20 cellular contexts compared by ENCODE assay signal in the genomic region with DNA sequence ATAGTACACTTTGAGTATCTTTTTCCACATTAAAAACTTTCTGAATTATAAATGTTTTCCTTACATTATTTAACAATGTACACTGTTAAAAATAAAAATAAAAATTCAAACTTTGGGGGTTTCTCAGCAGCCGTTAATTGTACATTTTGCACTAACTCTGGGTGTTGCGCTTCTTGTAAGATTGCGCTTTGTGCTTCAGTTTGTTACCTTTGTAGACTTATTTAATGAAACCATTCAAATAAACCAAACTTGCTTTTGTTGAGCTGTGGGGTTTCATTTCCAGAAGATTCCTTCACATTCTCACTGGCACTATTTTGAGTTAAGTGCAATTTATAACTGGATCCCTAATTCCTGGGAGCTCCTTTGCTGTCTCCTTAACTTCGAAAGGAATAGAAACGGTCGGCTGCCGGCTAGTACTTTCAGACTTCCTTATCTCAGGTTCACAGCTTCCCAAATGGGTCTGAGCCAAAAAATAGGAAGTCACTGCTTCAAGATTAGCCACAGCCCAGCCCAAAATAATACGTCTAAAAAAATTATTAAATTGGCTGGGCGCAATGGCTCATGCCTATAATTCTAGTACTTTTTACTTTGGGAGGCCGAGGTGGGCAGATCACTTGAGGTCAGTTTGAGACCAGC. TPM values are rescaled to one million over a fixed set of nuclear protein-coding genes. Genes with fewer than 3 reads are reported as not detected.
DNase-seq lines count a peak whose midpoint lies in the region; ATAC-seq and TF ChIP-seq lines count a peak whose summit lies in the region.
"Had no signal": no experiment of that assay in that cellular context is flagged by ENCODE, and none has a peak within 500 bp of the region (broad histone marks: within the 10 kb centered on the region; RNA-seq: fewer than 3 reads in every experiment).

No MANE protein-coding gene starts in this region.

- 95 to 97% methylated on average over 6 to 10 of the region's 10 CpGs for WGBS in endodermal cell (ENCODE audit: insufficient coverage in 1 of 2, insufficient read length in 1 of 2), 2 experiments
- WGBS in tibial nerve, 2 donors, result 69 to 76% methylated on average over 10 of the region's 10 CpGs

- TF ChIP-seq CTCF in OCI-LY1 (IDR thresholded peaks at IDR 0.05; ENCODE audit: low read length), result no peak
- TF ChIP-seq CTCF in endodermal cell (conservative IDR thresholded peaks at IDR 0.05), result no peak
- no peak for TF ChIP-seq CTCF in lower lobe of right lung (IDR thresholded peaks at IDR 0.05)
- no peak for TF ChIP-seq CTCF in tibial nerve (IDR thresholded peaks at IDR 0.05)
- no peak for TF ChIP-seq CTCF in coronary artery (IDR thresholded peaks at IDR 0.05)

- TF ChIP-seq POLR2A in tibial nerve (IDR thresholded peaks at IDR 0.05), result no peak

- H3K79me2 ChIP-seq in OCI-LY1 (ENCODE audit: insufficient read depth, low read length), result no peaks in the 10 kb centered on the region

- no peak overlapping the region for H2AFZ ChIP-seq in OCI-LY1 (ENCODE audit: low read length)

- H3K36me3 ChIP-seq in BLaER1 (peaks cover 76% of the 10 kb centered on the region), OCI-LY1 (ENCODE audit: insufficient read depth, low read length) (peaks cover 92% of the 10 kb centered on the region), endodermal cell (ENCODE audit: control insufficient read depth, insufficient read depth, low read length) (peaks cover 95% of the 10 kb centered on the region), lower lobe of right lung (peaks cover 99% of the 10 kb centered on the region), tibial nerve (peaks cover 0 to 97% (median 15%) of the 10 kb centered on the region in 3 donors)

- H3K9me2 ChIP-seq in OCI-LY1 (ENCODE audit: low read depth, low read length), result no peaks in the 10 kb centered on the region

- H3K4me1 ChIP-seq in BLaER1 (peaks cover 95% of the 10 kb centered on the region), OCI-LY1 (ENCODE audit: insufficient read depth, low read length, severe bottlenecking) (peaks cover 21% of the 10 kb centered on the region), endodermal cell (ENCODE audit: control insufficient read depth, insufficient read depth, low read length) (no peaks in the 10 kb centered on the region), lower lobe of right lung (peaks cover 30% of the 10 kb centered on the region), tibial nerve (no peaks in the 10 kb centered on the region)

- no peaks in the 10 kb centered on the region for H3K9me3 Mint-ChIP-seq in endodermal cell
- H3K9me3 Mint-ChIP-seq: activated CD4-positive, alpha-beta memory T cell treated with anti-CD3 and anti-CD28 coated beads, Interleukin-2, amount 10 ng/mL, durations not matched to agents 7 days and 5 days; activated naive CD4-positive, alpha-beta T cell treated with anti-CD3 and anti-CD28 coated beads, Interleukin-2, amount 50 U/mL, for 24 hours; activated T-cell treated with anti-CD3 and anti-CD28 coated beads, Interleukin-2, amount 50 U/mL, for 4 hours; CD4-positive, alpha-beta memory T cell had no signal

- ATAC-seq in lower lobe of right lung (peak in 1 of 2 donors; percentile 49), HG02840 (IDR thresholded peaks at IDR 0.05; ENCODE audit: low FRiP score, unreplicated experiment) (no peak), GM19467 (IDR thresholded peaks at IDR 0.05; ENCODE audit: unreplicated experiment) (no peak)
- ATAC-seq: activated T-cell treated with anti-CD3 and anti-CD28 coated beads, Interleukin-2, amount 50 U/mL, for 4 hours had no signal

- H3K4me3 ChIP-seq in BLaER1, result no peak overlapping the region
- H3K4me3 ChIP-seq in OCI-LY1 (ENCODE audit: low read depth, low read length, poor library complexity, severe bottlenecking), result no peak overlapping the region
- H3K4me3 ChIP-seq in endodermal cell (ENCODE audit: low read length), result no peak overlapping the region
- no peak overlapping the region for H3K4me3 ChIP-seq in lower lobe of right lung
- no peak overlapping the region for H3K4me3 ChIP-seq in tibial nerve
- no peak overlapping the region for H3K4me3 ChIP-seq in coronary artery
- H3K4me3 ChIP-seq: suprapubic skin had no signal

- no peak for TF ChIP-seq EP300 in tibial nerve (IDR thresholded peaks at IDR 0.05)

- intact Hi-C loops in lower lobe of right lung (cut with DNase I), result no loop called here

- peaks cover 90% of the 10 kb centered on the region for H3K36me3 Mint-ChIP-seq in endodermal cell (ENCODE audit: low read depth)

- no peaks in the 10 kb centered on the region for H3K27me3 Mint-ChIP-seq in endodermal cell (ENCODE audit: insufficient read depth)
- H3K27me3 Mint-ChIP-seq: activated CD4-positive, alpha-beta memory T cell treated with anti-CD3 and anti-CD28 coated beads, Interleukin-2, amount 10 ng/mL, durations not matched to agents 7 days and 5 days; activated naive CD4-positive, alpha-beta T cell treated with anti-CD3 and anti-CD28 coated beads, Interleukin-2, amount 50 U/mL, for 24 hours; CD4-positive, alpha-beta memory T cell had no signal

- no peak overlapping the region for H3K9ac ChIP-seq in BLaER1
- no peak overlapping the region for H3K9ac ChIP-seq in OCI-LY1 (ENCODE audit: low read length)
- no peak overlapping the region for H3K9ac ChIP-seq in endodermal cell (ENCODE audit: extremely low read depth, low read length, poor library complexity, severe bottlenecking)

- peaks cover 8% of the 10 kb centered on the region; the same call in 1 of the 2 replicates for H3F3A ChIP-seq in OCI-LY1 (ENCODE audit: insufficient read depth, low read length)

- H3K27ac ChIP-seq in BLaER1 (0 out of 2 replicates have a peak overlapping the region, but pooled peaks have one; percentile 0), OCI-LY1 (ENCODE audit: low read depth, low read length, poor library complexity, severe bottlenecking) (peak overlapping the region; percentile 33), endodermal cell (ENCODE audit: low read depth, low read length) (no peak overlapping the region), lower lobe of right lung (peak overlapping the region; percentile 25), tibial nerve (no peak overlapping the region), coronary artery (peak overlapping the region in 1 of 2 donors; percentile 46)
- H3K27ac ChIP-seq: RWPE1, suprapubic skin, VCaP had no signal

- H3K4me2 ChIP-seq in BLaER1 (no peak overlapping the region), OCI-LY1 (ENCODE audit: low read length) (no peak overlapping the region)

- DNase-seq in endodermal cell (no peak), lower lobe of right lung (no peak), tibial nerve (ENCODE audit: low spot score in 2 of 2) (no peak), coronary artery (ENCODE audit: low spot score) (no peak)
- DNase-seq: activated CD4-positive, alpha-beta memory T cell treated with anti-CD3 and anti-CD28 coated beads, Interleukin-2, amount 10 ng/mL, durations not matched to agents 7 days and 5 days; activated T-cell treated with anti-CD3 and anti-CD28 coated beads, Interleukin-2, amount 50 U/mL, for 4 hours; CD4-positive, alpha-beta memory T cell; HCEC 1CT; kidney; NCI-H1930; NCI-H345; SW 1271 had no signal

- H4K20me1 ChIP-seq in BLaER1, result peaks cover 5% of the 10 kb centered on the region
- H4K20me1 ChIP-seq in OCI-LY1 (ENCODE audit: insufficient read depth, low read length), result no peaks in the 10 kb centered on the region

- H3K9me3 ChIP-seq in BLaER1 (no peaks in the 10 kb centered on the region), OCI-LY1 (ENCODE audit: low read length) (no peaks in the 10 kb centered on the region), endodermal cell (ENCODE audit: control insufficient read depth, low read length) (no peaks in the 10 kb centered on the region), lower lobe of right lung (no peaks in the 10 kb centered on the region), tibial nerve (no peaks in the 10 kb centered on the region)
- H3K9me3 ChIP-seq: suprapubic skin had no signal

- peaks cover 17% of the 10 kb centered on the region for H3K4me1 Mint-ChIP-seq in endodermal cell

- peak overlapping the region; percentile 20 for H3K27ac Mint-ChIP-seq in endodermal cell
- H3K27ac Mint-ChIP-seq: activated naive CD4-positive, alpha-beta T cell treated with anti-CD3 and anti-CD28 coated beads, Interleukin-2, amount 50 U/mL, for 24 hours had no signal

- H3K27me3 ChIP-seq in BLaER1, result no peaks in the 10 kb centered on the region
- no peaks in the 10 kb centered on the region for H3K27me3 ChIP-seq in OCI-LY1 (ENCODE audit: insufficient read depth, low read length)
- no peaks in the 10 kb centered on the region for H3K27me3 ChIP-seq in endodermal cell (ENCODE audit: control insufficient read depth, insufficient read depth, low read length, poor library complexity, severe bottlenecking)
- no peaks in the 10 kb centered on the region for H3K27me3 ChIP-seq in lower lobe of right lung (ENCODE audit: low read depth)
- H3K27me3 ChIP-seq in tibial nerve, result no peaks in the 10 kb centered on the region
- H3K27me3 ChIP-seq: suprapubic skin had no signal

- no peak overlapping the region for H3K4me3 Mint-ChIP-seq in endodermal cell
- H3K4me3 Mint-ChIP-seq: activated CD4-positive, alpha-beta memory T cell treated with anti-CD3 and anti-CD28 coated beads, Interleukin-2, amount 10 ng/mL, durations not matched to agents 7 days and 5 days; activated naive CD4-positive, alpha-beta T cell treated with anti-CD3 and anti-CD28 coated beads, Interleukin-2, amount 50 U/mL, for 24 hours; activated T-cell treated with anti-CD3 and anti-CD28 coated beads, Interleukin-2, amount 50 U/mL, for 4 hours; CD4-positive, alpha-beta memory T cell had no signal

RNA-seq across cellular contexts. Expression of gene RAD52, which starts 38.2 kb away (rescaled TPM):
- total RNA-seq in endodermal cell (10 to 100 TPM; 24.3 to 35.1 TPM), lower lobe of right lung (12.2 TPM), tibial nerve (10 to 100 TPM; 26.9 to 61.5 (median 27.9) TPM)
- polyA plus RNA-seq in endodermal cell (2013, experiment 1 of 2), result 31.6 TPM
- polyA plus RNA-seq in endodermal cell (2013, experiment 2 of 2), result 20.3 TPM

Comparison
In these comparisons a context has a peak if more than half of its experiments do, and no peak if none do; other contexts are left out.
1. H3K27ac ChIP-seq: peak in BLaER1 (single experiment), OCI-LY1 (single experiment) and lower lobe of right lung (single experiment); none in endodermal cell (single experiment) and tibial nerve (0 of 4).